Comparison of ENCODE assay signal across 19 cellular contexts in genomic region chr1:54248966-54249365, GRCh38. TPM values are rescaled to one million over a fixed set of nuclear protein-coding genes. Genes with fewer than 3 reads are reported as not detected.
A peak's percentile ranks its signal among the peaks of the same experiment; 100 is the strongest.
DNase-seq lines count a peak whose midpoint lies in the region; ATAC-seq and TF ChIP-seq lines count a peak whose summit lies in the region.
"Had no signal": no experiment of that assay in that cellular context is flagged by ENCODE, and none has a peak within 500 bp of the region (broad histone marks: within the 10 kb centered on the region; RNA-seq: fewer than 3 reads in every experiment).

No MANE protein-coding gene starts in this region.

- TF ChIP-seq CTCF in HCT116 (IDR thresholded peaks at IDR 0.05 in 2 of 3, conservative IDR thresholded peaks at IDR 0.05 in 1 of 3; ENCODE audit: borderline replicate concordance in 1 of 3, insufficient read depth in 1 of 3, low read depth in 2 of 3, low read length in 2 of 3) = no peak
- peak; percentile 12 for TF ChIP-seq CTCF in chondrocyte (IDR thresholded peaks at IDR 0.05)
- no peak for TF ChIP-seq CTCF in progenitor cell of endocrine pancreas (IDR thresholded peaks at IDR 0.05; ENCODE audit: unreplicated experiment)
- no peak for TF ChIP-seq CTCF in type B pancreatic cell (conservative IDR thresholded peaks at IDR 0.05)

- H3K36me3 Mint-ChIP-seq in chondrocyte (ENCODE audit: low read depth) (peaks cover 1% of the 10 kb centered on the region), progenitor cell of endocrine pancreas (ENCODE audit: insufficient read depth) (peaks cover 6% of the 10 kb centered on the region), type B pancreatic cell (peaks cover 6% of the 10 kb centered on the region)
- H3K36me3 Mint-ChIP-seq: memory B cell had no signal

- no peaks in the 10 kb centered on the region for H3K9me2 ChIP-seq in HCT116 (ENCODE audit: insufficient read depth)

- no peaks in the 10 kb centered on the region for H4K20me1 ChIP-seq in HCT116 (ENCODE audit: insufficient read depth)

- intact Hi-C loops in HCT116 (cut with micrococcal nuclease) = no loop called here

- H3K36me3 ChIP-seq in HCT116 (ENCODE audit: control insufficient read depth in 1 of 2, insufficient read depth in 2 of 2, low read length in 2 of 2) = no peaks in the 10 kb centered on the region
- H3K36me3 ChIP-seq: breast epithelium, uterus had no signal

- H3K9me3 ChIP-seq in HCT116 (ENCODE audit: control insufficient read depth in 1 of 2, insufficient read depth in 1 of 2, low read depth in 1 of 2, low read length in 2 of 2) = no peaks in the 10 kb centered on the region
- H3K9me3 ChIP-seq: breast epithelium, gastroesophageal sphincter, uterus had no signal

- H3K27me3 Mint-ChIP-seq in chondrocyte (ENCODE audit: low read depth) (no peaks in the 10 kb centered on the region), progenitor cell of endocrine pancreas (no peaks in the 10 kb centered on the region), type B pancreatic cell (no peaks in the 10 kb centered on the region)
- H3K27me3 Mint-ChIP-seq: memory B cell had no signal

- H3K4me3 Mint-ChIP-seq in chondrocyte (ENCODE audit: unreplicated experiment) (no peak overlapping the region), progenitor cell of endocrine pancreas (ENCODE audit: low read depth) (no peak overlapping the region), type B pancreatic cell (no peak overlapping the region)
- H3K4me3 Mint-ChIP-seq: memory B cell had no signal

- CTCF ChIA-PET in HCT116 (lab: Charles Lee) = no interaction called here

- H3K4me1 Mint-ChIP-seq in chondrocyte (ENCODE audit: low read depth) (peaks cover 43% of the 10 kb centered on the region), progenitor cell of endocrine pancreas (ENCODE audit: low read depth) (peaks cover 3% of the 10 kb centered on the region), type B pancreatic cell (ENCODE audit: unreplicated experiment) (peaks cover 5% of the 10 kb centered on the region)
- H3K4me1 Mint-ChIP-seq: memory B cell had no signal

- peak overlapping the region; percentile 26 for H3K9ac ChIP-seq in HCT116 (ENCODE audit: low read length)

- POLR2A ChIA-PET in HCT116 (lab: Charles Lee) = no interaction called here

- no peak overlapping the region for H3K27ac ChIP-seq in HCT116 (ENCODE audit: low read depth, low read length)
- H3K27ac ChIP-seq: C4-2B, PC-9, uterus had no signal

- no peak overlapping the region for H2AFZ ChIP-seq in HCT116 (ENCODE audit: low read depth, low read length, poor library complexity, severe bottlenecking)
- H2AFZ ChIP-seq: PC-9 had no signal

- H3K27ac Mint-ChIP-seq in chondrocyte (ENCODE audit: unreplicated experiment) (peak overlapping the region; percentile 56), progenitor cell of endocrine pancreas (peak overlapping the region; percentile 10), type B pancreatic cell (no peak overlapping the region)
- H3K27ac Mint-ChIP-seq: memory B cell had no signal

- peaks cover 26 to 48% of the 10 kb centered on the region in 2 experiments for H3K4me1 ChIP-seq in HCT116 (ENCODE audit: control insufficient read depth in 1 of 2, insufficient read depth in 2 of 2, low read length in 2 of 2)

- H3K27me3 ChIP-seq in HCT116 (ENCODE audit: insufficient read depth, low read length) = no peaks in the 10 kb centered on the region
- H3K27me3 ChIP-seq: breast epithelium, gastroesophageal sphincter, uterus had no signal

- peak overlapping the region; percentile 19 for H3K4me2 ChIP-seq in HCT116 (ENCODE audit: low read length)
- H3K4me2 ChIP-seq: PC-9, smooth muscle cell had no signal

- no TSS peak for BruUV-seq in HCT116 (replicated peaks; lab: Mats Ljungman, UMichigan)

- TF ChIP-seq RAD21 in HCT116 (IDR thresholded peaks at IDR 0.05; ENCODE audit: low read depth) = no peak

- RAD21 ChIA-PET in HCT116 (lab: Charles Lee; ENCODE audit: low non-redundant PET in 1 of 2, low total read pairs in 2 of 2, uncharacterized antibody in 2 of 2, unreplicated experiment in 2 of 2) = no interaction called here

- H3K4me3 ChIP-seq in HCT116 (replicated peaks in 1 of 2; ENCODE audit: low read depth in 1 of 2, low read length in 2 of 2) = no peak overlapping the region
- H3K4me3 ChIP-seq: breast epithelium, gastroesophageal sphincter, PC-9, smooth muscle cell, uterus had no signal

- no peak for TF ChIP-seq POLR2A in HCT116 (IDR thresholded peaks at IDR 0.05; ENCODE audit: borderline replicate concordance, extremely low read depth, insufficient read depth, insufficient read length)

- no peaks in the 10 kb centered on the region for H3K79me2 ChIP-seq in HCT116 (ENCODE audit: insufficient read depth, low read length)

- DNase-seq in Daoy (ENCODE audit: low read depth) (peak; percentile 34), HCT116 (ENCODE audit: low read depth, low spot score) (no peak), chondrocyte (ENCODE audit: low spot score) (no peak), progenitor cell of endocrine pancreas (ENCODE audit: low spot score, unreplicated experiment) (no peak), D341Med (ENCODE audit: low spot score) (no peak), type B pancreatic cell (ENCODE audit: extremely low spot score, unreplicated experiment) (no peak)
- DNase-seq: activated naive CD4-positive, alpha-beta T cell treated with Interleukin-2 at 50 U/mL for 16 hours; DND-41; NCI-H1930; NCI-H510A; stimulated activated naive CD8-positive, alpha-beta T cell treated with anti-CD3 and anti-CD28 coated beads, Interleukin-15, Interleukin-2, amounts not matched to agents 100 U/mL and 50 U/mL, for 24 hours; uterus had no signal

- ATAC-seq in HCT116 = no peak
- ATAC-seq in GM18909 (IDR thresholded peaks at IDR 0.05; ENCODE audit: poor library complexity, unreplicated experiment) = no peak
- ATAC-seq: gastroesophageal sphincter; stimulated activated naive CD8-positive, alpha-beta T cell treated with anti-CD3 and anti-CD28 coated beads, Interleukin-15, Interleukin-2, amounts not matched to agents 100 U/mL and 50 U/mL, for 24 hours had no signal

- H3K9me3 Mint-ChIP-seq in chondrocyte (ENCODE audit: low read depth) = no peaks in the 10 kb centered on the region
- H3K9me3 Mint-ChIP-seq in progenitor cell of endocrine pancreas (ENCODE audit: low read depth) = no peaks in the 10 kb centered on the region
- H3K9me3 Mint-ChIP-seq in type B pancreatic cell = no peaks in the 10 kb centered on the region
- H3K9me3 Mint-ChIP-seq: memory B cell had no signal

TF ChIP-seq in HCT116, 20 proteins besides CTCF, POLR2A, EP300 and RAD21 (continues in another document):
- no peak for TF ChIP-seq TCF7L2 (IDR thresholded peaks at IDR 0.05; ENCODE audit: borderline replicate concordance, extremely low read depth, insufficient read depth, insufficient read length)
- TF ChIP-seq SRF (IDR thresholded peaks at IDR 0.05; ENCODE audit: low read depth) = no peak
- TF ChIP-seq EZH2phosphoT487 (IDR thresholded peaks at IDR 0.05; ENCODE audit: borderline replicate concordance) = no peak
- TF ChIP-seq JUND (IDR thresholded peaks at IDR 0.05) = no peak
- no peak for TF ChIP-seq CEBPB (IDR thresholded peaks at IDR 0.05; ENCODE audit: low read depth)
- no peak for TF ChIP-seq ELF1 (IDR thresholded peaks at IDR 0.05; ENCODE audit: borderline replicate concordance, low read depth)
- TF ChIP-seq YY1 (IDR thresholded peaks at IDR 0.05; ENCODE audit: extremely low read depth, insufficient replicate concordance, low read depth, low read length) = no peak
- TF ChIP-seq FOSL1 (IDR thresholded peaks at IDR 0.05; ENCODE audit: low read depth) = no peak
- no peak for TF ChIP-seq EGR1 (IDR thresholded peaks at IDR 0.05; ENCODE audit: low read depth)
- TF ChIP-seq ATF3 (IDR thresholded peaks at IDR 0.05) = no peak
- TF ChIP-seq POLR2AphosphoS5 (IDR thresholded peaks at IDR 0.05; ENCODE audit: low read depth, low read length) = no peak
- no peak for TF ChIP-seq EZH2 (IDR thresholded peaks at IDR 0.05)
- no peak for TF ChIP-seq ZBTB33 (IDR thresholded peaks at IDR 0.05; ENCODE audit: extremely low read depth, insufficient replicate concordance, low read length)
- TF ChIP-seq MAX (IDR thresholded peaks at IDR 0.05) = no peak
- TF ChIP-seq ZFX (IDR thresholded peaks at IDR 0.05) = no peak

RNA-seq across cellular contexts. Expression of gene MRPL37, which starts 49.0 kb away (rescaled TPM):
- 170 TPM in 2 replicates for total RNA-seq in Daoy (2014; rRNA removed; shearing (Covaris generic))
- total RNA-seq in HCT116 (2021; ENCODE audit: unreplicated experiment) (132 TPM), chondrocyte (66.0 to 66.9 TPM (median 66.3 TPM) in 3 replicates), progenitor cell of endocrine pancreas (61.9 and 62.2 TPM in 2 replicates), type B pancreatic cell (ENCODE audit: low replicate concordance) (77.9 and 78.4 TPM in 2 replicates)
- 98.1 and 139 TPM in 2 replicates for polyA plus RNA-seq in HCT116 (2012)

RNA-seq across cellular contexts. Expression of gene CYB5RL, which starts 49.1 kb away (rescaled TPM):
- 3.8 and 8.9 TPM in 2 replicates for total RNA-seq in Daoy (2014; rRNA removed; shearing (Covaris generic))
- 11.7 TPM for total RNA-seq in HCT116 (2021; ENCODE audit: unreplicated experiment)
- polyA plus RNA-seq in HCT116 (2012) = 3.6 and 5.4 TPM in 2 replicates
- total RNA-seq in chondrocyte = 7.0 to 7.8 TPM (median 7.5 TPM) in 3 replicates
- 9.0 and 11.6 TPM in 2 replicates for total RNA-seq in progenitor cell of endocrine pancreas
- total RNA-seq in type B pancreatic cell (ENCODE audit: low replicate concordance) = 10.3 and 10.9 TPM in 2 replicates
